Comparison of ENCODE assay signal across 1 cellular context in genomic region chr1:12477936-12478611, GRCh38.
TF ChIP-seq lines count a peak whose summit lies in the region.

No MANE protein-coding gene starts in this region.

TF ChIP-seq in HepG2, 621 proteins besides CTCF, POLR2A, EP300 and RAD21 (continued from another document and continues in another):
- TF ChIP-seq CEBPB (IDR thresholded peaks at IDR 0.05; ENCODE audit: borderline replicate concordance, low read depth, low read length) (no peak), IKZF1 (IDR thresholded peaks at IDR 0.05) (no peak), ZBTB21 (CRISPR knock-in tag; IDR thresholded peaks at IDR 0.05) (no peak; the same call in 1 of the 2 replicates), ETV6 (CRISPR knock-in tag; conservative IDR thresholded peaks at IDR 0.05) (0 out of 2 replicates have a peak, but pooled peaks have one; percentile 32), CENPX (CRISPR knock-in tag; IDR thresholded peaks at IDR 0.05) (no peak), THYN1 (CRISPR knock-in tag; IDR thresholded peaks at IDR 0.05; ENCODE audit: borderline replicate concordance, low read depth) (no peak), MAFG (CRISPR knock-in tag; IDR thresholded peaks at IDR 0.05) (no peak), ZNF510 (CRISPR knock-in tag; IDR thresholded peaks at IDR 0.05; ENCODE audit: low read depth) (no peak), FOXO4 (CRISPR knock-in tag; conservative IDR thresholded peaks at IDR 0.05) (no peak), SIN3B (IDR thresholded peaks at IDR 0.05; ENCODE audit: low read length) (no peak), NFE2L1 (CRISPR knock-in tag; IDR thresholded peaks at IDR 0.05; ENCODE audit: borderline replicate concordance) (no peak), IKZF5 (CRISPR knock-in tag; IDR thresholded peaks at IDR 0.05) (peak; percentile 99), NFE2L2 (IDR thresholded peaks at IDR 0.05; ENCODE audit: low read length) (no peak), ZNF800 (CRISPR knock-in tag; IDR thresholded peaks at IDR 0.05) (0 out of 2 replicates have a peak, but pooled peaks have one; percentile 52), REPIN1 (CRISPR knock-in tag; IDR thresholded peaks at IDR 0.05; ENCODE audit: borderline replicate concordance, low read depth) (peak; percentile 87), ZNF674 (CRISPR knock-in tag; IDR thresholded peaks at IDR 0.05; ENCODE audit: low read depth) (no peak), ZNF143 (CRISPR knock-in tag; IDR thresholded peaks at IDR 0.05) (peak; percentile 84), PHF21A (CRISPR knock-in tag; IDR thresholded peaks at IDR 0.05) (peak; percentile 91), ZNF850 (CRISPR knock-in tag; conservative IDR thresholded peaks at IDR 0.05) (no peak), ZNF580 (CRISPR knock-in tag; IDR thresholded peaks at IDR 0.05; ENCODE audit: borderline replicate concordance, low read depth) (peak; percentile 70; the same call in 1 of the 2 replicates), KMT2A (CRISPR knock-in tag; IDR thresholded peaks at IDR 0.05) (peak; percentile 62; the same call in 1 of the 2 replicates), ZNF670 (CRISPR knock-in tag; IDR thresholded peaks at IDR 0.05; ENCODE audit: borderline replicate concordance) (no peak; the same call in 1 of the 2 replicates), MBD4 (IDR thresholded peaks at IDR 0.05; ENCODE audit: borderline replicate concordance, low read length) (0 out of 2 replicates have a peak, but pooled peaks have one; percentile 40), ZNF629 (CRISPR knock-in tag; conservative IDR thresholded peaks at IDR 0.05) (peak; percentile 21), CEBPZ (IDR thresholded peaks at IDR 0.05; ENCODE audit: low read length) (no peak), ZC3H13 (CRISPR knock-in tag; IDR thresholded peaks at IDR 0.05) (no peak), DMTF1 (CRISPR knock-in tag; IDR thresholded peaks at IDR 0.05) (no peak), ARID2 (CRISPR knock-in tag; IDR thresholded peaks at IDR 0.05; ENCODE audit: borderline replicate concordance) (no peak), ELF1 (CRISPR knock-in tag; IDR thresholded peaks at IDR 0.05) (peak; percentile 58), TIGD3 (CRISPR knock-in tag; IDR thresholded peaks at IDR 0.05; ENCODE audit: borderline replicate concordance) (no peak), CBFB (CRISPR knock-in tag; IDR thresholded peaks at IDR 0.05) (peak; percentile 100), NCOA5 (CRISPR knock-in tag; IDR thresholded peaks at IDR 0.05) (0 out of 2 replicates have a peak, but pooled peaks have one; percentile 63), ISX (CRISPR knock-in tag; conservative IDR thresholded peaks at IDR 0.05) (no peak), HCFC1 (IDR thresholded peaks at IDR 0.05; ENCODE audit: low read depth, low read length) (no peak), SNAI1 (CRISPR knock-in tag; IDR thresholded peaks at IDR 0.05; ENCODE audit: borderline replicate concordance) (no peak)
- TF ChIP-seq, protein P1, sequence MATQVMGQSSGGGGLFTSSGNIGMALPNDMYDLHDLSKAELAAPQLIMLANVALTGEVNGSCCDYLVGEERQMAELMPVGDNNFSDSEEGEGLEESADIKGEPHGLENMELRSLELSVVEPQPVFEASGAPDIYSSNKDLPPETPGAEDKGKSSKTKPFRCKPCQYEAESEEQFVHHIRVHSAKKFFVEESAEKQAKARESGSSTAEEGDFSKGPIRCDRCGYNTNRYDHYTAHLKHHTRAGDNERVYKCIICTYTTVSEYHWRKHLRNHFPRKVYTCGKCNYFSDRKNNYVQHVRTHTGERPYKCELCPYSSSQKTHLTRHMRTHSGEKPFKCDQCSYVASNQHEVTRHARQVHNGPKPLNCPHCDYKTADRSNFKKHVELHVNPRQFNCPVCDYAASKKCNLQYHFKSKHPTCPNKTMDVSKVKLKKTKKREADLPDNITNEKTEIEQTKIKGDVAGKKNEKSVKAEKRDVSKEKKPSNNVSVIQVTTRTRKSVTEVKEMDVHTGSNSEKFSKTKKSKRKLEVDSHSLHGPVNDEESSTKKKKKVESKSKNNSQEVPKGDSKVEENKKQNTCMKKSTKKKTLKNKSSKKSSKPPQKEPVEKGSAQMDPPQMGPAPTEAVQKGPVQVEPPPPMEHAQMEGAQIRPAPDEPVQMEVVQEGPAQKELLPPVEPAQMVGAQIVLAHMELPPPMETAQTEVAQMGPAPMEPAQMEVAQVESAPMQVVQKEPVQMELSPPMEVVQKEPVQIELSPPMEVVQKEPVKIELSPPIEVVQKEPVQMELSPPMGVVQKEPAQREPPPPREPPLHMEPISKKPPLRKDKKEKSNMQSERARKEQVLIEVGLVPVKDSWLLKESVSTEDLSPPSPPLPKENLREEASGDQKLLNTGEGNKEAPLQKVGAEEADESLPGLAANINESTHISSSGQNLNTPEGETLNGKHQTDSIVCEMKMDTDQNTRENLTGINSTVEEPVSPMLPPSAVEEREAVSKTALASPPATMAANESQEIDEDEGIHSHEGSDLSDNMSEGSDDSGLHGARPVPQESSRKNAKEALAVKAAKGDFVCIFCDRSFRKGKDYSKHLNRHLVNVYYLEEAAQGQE (IDR thresholded peaks at IDR 0.05; ENCODE audit: borderline replicate concordance in 1 of 2, low read depth in 1 of 2, low read length in 2 of 2), result 0 out of 4 replicates have a peak, but pooled peaks of 1 of the 2 experiments have one; percentile 41
- TF ChIP-seq, protein P2, sequence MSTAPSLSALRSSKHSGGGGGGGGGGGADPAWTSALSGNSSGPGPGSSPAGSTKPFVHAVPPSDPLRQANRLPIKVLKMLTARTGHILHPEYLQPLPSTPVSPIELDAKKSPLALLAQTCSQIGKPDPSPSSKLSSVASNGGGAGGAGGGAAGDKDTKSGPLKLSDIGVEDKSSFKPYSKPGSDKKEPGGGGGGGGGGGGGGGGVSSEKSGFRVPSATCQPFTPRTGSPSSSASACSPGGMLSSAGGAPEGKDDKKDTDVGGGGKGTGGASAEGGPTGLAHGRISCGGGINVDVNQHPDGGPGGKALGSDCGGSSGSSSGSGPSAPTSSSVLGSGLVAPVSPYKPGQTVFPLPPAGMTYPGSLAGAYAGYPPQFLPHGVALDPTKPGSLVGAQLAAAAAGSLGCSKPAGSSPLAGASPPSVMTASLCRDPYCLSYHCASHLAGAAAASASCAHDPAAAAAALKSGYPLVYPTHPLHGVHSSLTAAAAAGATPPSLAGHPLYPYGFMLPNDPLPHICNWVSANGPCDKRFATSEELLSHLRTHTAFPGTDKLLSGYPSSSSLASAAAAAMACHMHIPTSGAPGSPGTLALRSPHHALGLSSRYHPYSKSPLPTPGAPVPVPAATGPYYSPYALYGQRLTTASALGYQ (CRISPR knock-in tag; IDR thresholded peaks at IDR 0.05), result peak; percentile 84; the same call in 1 of the 2 replicates
- TF ChIP-seq, protein P3, sequence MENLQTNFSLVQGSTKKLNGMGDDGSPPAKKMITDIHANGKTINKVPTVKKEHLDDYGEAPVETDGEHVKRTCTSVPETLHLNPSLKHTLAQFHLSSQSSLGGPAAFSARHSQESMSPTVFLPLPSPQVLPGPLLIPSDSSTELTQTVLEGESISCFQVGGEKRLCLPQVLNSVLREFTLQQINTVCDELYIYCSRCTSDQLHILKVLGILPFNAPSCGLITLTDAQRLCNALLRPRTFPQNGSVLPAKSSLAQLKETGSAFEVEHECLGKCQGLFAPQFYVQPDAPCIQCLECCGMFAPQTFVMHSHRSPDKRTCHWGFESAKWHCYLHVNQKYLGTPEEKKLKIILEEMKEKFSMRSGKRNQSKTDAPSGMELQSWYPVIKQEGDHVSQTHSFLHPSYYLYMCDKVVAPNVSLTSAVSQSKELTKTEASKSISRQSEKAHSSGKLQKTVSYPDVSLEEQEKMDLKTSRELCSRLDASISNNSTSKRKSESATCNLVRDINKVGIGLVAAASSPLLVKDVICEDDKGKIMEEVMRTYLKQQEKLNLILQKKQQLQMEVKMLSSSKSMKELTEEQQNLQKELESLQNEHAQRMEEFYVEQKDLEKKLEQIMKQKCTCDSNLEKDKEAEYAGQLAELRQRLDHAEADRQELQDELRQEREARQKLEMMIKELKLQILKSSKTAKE (CRISPR knock-in tag; IDR thresholded peaks at IDR 0.05; ENCODE audit: borderline replicate concordance), result peak; percentile 95
